11 cellular contexts compared by ENCODE assay signal in the genomic region with DNA sequence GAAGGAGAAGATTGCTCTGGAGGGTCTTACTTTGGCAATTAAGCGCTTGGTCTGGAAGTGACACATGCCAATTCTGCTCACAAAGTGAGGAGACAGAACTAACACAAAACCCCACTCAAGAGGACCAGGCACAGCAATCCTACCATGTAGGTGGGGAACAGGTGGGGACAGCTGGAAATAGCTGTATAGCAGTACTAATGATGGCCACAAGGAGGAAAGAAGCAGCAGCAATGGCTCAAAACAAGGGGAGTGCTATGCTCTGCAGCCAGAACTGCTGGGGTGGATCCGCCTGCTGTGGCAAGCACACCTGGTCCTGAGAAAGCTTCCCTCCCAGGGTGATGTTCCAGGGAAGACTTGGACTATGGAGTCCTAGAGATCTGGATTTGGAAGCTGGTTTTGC. TPM values are rescaled to one million over a fixed set of nuclear protein-coding genes. Genes with fewer than 3 reads are reported as not detected.
DNase-seq lines count a peak whose midpoint lies in the region; ATAC-seq and TF ChIP-seq lines count a peak whose summit lies in the region.
"Had no signal": no experiment of that assay in that cellular context is flagged by ENCODE, and none has a peak within 500 bp of the region (broad histone marks: within the 10 kb centered on the region; RNA-seq: fewer than 3 reads in every experiment).

No MANE protein-coding gene starts in this region.

- H3K9me3 ChIP-seq in heart left ventricle (no peaks in the 10 kb centered on the region), fibroblast of lung (ENCODE audit: control insufficient read depth, insufficient read depth, low read depth, low read length) (no peaks in the 10 kb centered on the region), thoracic aorta (no peaks in the 10 kb centered on the region)
- H3K9me3 ChIP-seq: Peyer's patch had no signal

- no peak overlapping the region for H3K27ac ChIP-seq in heart left ventricle
- no peak overlapping the region for H3K27ac ChIP-seq in fibroblast of lung (ENCODE audit: insufficient read depth, low read length)
- H3K27ac ChIP-seq in thoracic aorta, result no peak overlapping the region
- H3K27ac ChIP-seq: Peyer's patch had no signal

- H3K27me3 ChIP-seq in heart left ventricle (peaks cover 0 to 51% (median 10%) of the 10 kb centered on the region in 9 donors), fibroblast of lung (ENCODE audit: control insufficient read depth, insufficient read depth, low read length) (no peaks in the 10 kb centered on the region), thoracic aorta (replicated peaks; ENCODE audit: insufficient read depth) (no peaks in the 10 kb centered on the region)
- H3K27me3 ChIP-seq: Peyer's patch had no signal

- H3K4me3 ChIP-seq in heart left ventricle (no peak overlapping the region), fibroblast of lung (replicated peaks in 1 of 4; ENCODE audit: control extremely low read depth in 1 of 4, insufficient read depth in 1 of 4, low read depth in 3 of 4, low read length in 4 of 4) (no peak overlapping the region), thoracic aorta (no peak overlapping the region)
- H3K4me3 ChIP-seq: lung, Peyer's patch had no signal

- intact Hi-C loops in heart left ventricle (cut with DNase I) (no loop called here), cardiac septum (cut with DNase I) (no loop called here)

- TF ChIP-seq CTCF in heart left ventricle (IDR thresholded peaks at IDR 0.05), result peak in 8 of 12 donors; percentile 8 to 36 (median 12)
- peak; percentile 18 for TF ChIP-seq CTCF in fibroblast of lung (conservative IDR thresholded peaks at IDR 0.05 in 1 of 2, IDR thresholded peaks at IDR 0.05 in 1 of 2; ENCODE audit: low read depth in 1 of 2, low read length in 2 of 2)
- TF ChIP-seq CTCF in thoracic aorta (IDR thresholded peaks at IDR 0.05), result peak; percentile 30

- H4K20me1 ChIP-seq in fibroblast of lung (ENCODE audit: control insufficient read depth, extremely low read depth, insufficient read depth, low read length), result no peaks in the 10 kb centered on the region

- TF ChIP-seq POLR2A in heart left ventricle (IDR thresholded peaks at IDR 0.05), result no peak

- H3K79me2 ChIP-seq in fibroblast of lung (ENCODE audit: control insufficient read depth, insufficient read depth, low read length), result no peaks in the 10 kb centered on the region

- no peak overlapping the region for H3K4me2 ChIP-seq in fibroblast of lung (ENCODE audit: extremely low read depth, insufficient read depth, low read length)

- 44 to 91% (median 49%) methylated on average over 1 to 2 of the region's 2 CpGs for WGBS in heart left ventricle, 4 donors

- H2AFZ ChIP-seq in fibroblast of lung (ENCODE audit: low read length), result no peak overlapping the region

- no peak overlapping the region for H3K9ac ChIP-seq in fibroblast of lung (ENCODE audit: insufficient read depth, low read length)

- H3K36me3 ChIP-seq in heart left ventricle, result no peaks in the 10 kb centered on the region
- H3K36me3 ChIP-seq in fibroblast of lung (ENCODE audit: control insufficient read depth, insufficient read depth, low read length), result no peaks in the 10 kb centered on the region
- no peaks in the 10 kb centered on the region for H3K36me3 ChIP-seq in thoracic aorta
- H3K36me3 ChIP-seq: Peyer's patch had no signal

- H3K4me1 ChIP-seq in heart left ventricle, result no peaks in the 10 kb centered on the region
- no peaks in the 10 kb centered on the region for H3K4me1 ChIP-seq in fibroblast of lung (ENCODE audit: control insufficient read depth, extremely low read depth, insufficient read depth, low read length)
- H3K4me1 ChIP-seq in thoracic aorta (ENCODE audit: control insufficient read depth in 1 of 2, low read depth in 2 of 2), result no peaks in the 10 kb centered on the region
- H3K4me1 ChIP-seq: Peyer's patch had no signal

- no peak for DNase-seq in heart left ventricle
- no peak for DNase-seq in cardiac septum (ENCODE audit: low spot score)
- DNase-seq in NCI-H82 treated with DMSO at 0.1 percent for 48 hours (lab: John Stamatoyannopoulos, UW; ENCODE audit: unreplicated experiment), result peak; percentile 50
- DNase-seq in fibroblast of lung (ENCODE audit: low read depth in 2 of 2), result no peak
- DNase-seq in thoracic aorta (ENCODE audit: low spot score), result no peak
- no peak for DNase-seq in AG08395 (ENCODE audit: low spot score)
- DNase-seq: DMS153 had no signal

- no peak for ATAC-seq in heart left ventricle
- ATAC-seq in thoracic aorta (ENCODE audit: insufficient number of reproducible peaks, low FRiP score, low read depth), result no peak
- no peak for ATAC-seq in GM21619 (IDR thresholded peaks at IDR 0.05; ENCODE audit: unreplicated experiment)
- ATAC-seq in GM18868 (IDR thresholded peaks at IDR 0.05; ENCODE audit: unreplicated experiment), result no peak

RNA-seq across cellular contexts. Expression of a gene that starts 17.0 kb away (rescaled TPM):
- under 1 TPM in 2 of 9 donors, not detected in 7; 0.09 to 0.20 TPM for total RNA-seq in heart left ventricle
- polyA plus RNA-seq in heart left ventricle, result under 1 TPM in 1 of 2 donors, not detected in 1; 0.04 TPM
- 0.43 TPM for total RNA-seq in cardiac septum
- total RNA-seq in fibroblast of lung, result under 0.01 TPM in 1 of 2 replicates, not detected in the other
- polyA plus RNA-seq in fibroblast of lung, result not detected in 2 replicates
- not detected in 2 replicates for polyA plus RNA-seq in fibroblast of lung (2012)
- not detected in 2 replicates for polyA minus RNA-seq in fibroblast of lung (ENCODE audit: low replicate concordance)
- 1 to 10 TPM in 1 of 2 donors, under 1 TPM in 1; 0.56 to 1.9 TPM for total RNA-seq in thoracic aorta
